8 cellular contexts compared by ENCODE assay signal in genomic region chr4:107721436-107722090, GRCh38. TPM values are rescaled to one million over a fixed set of nuclear protein-coding genes. Genes with fewer than 3 reads are reported as not detected.
DNase-seq lines count a peak whose midpoint lies in the region; ATAC-seq, FAIRE-seq and TF ChIP-seq lines count a peak whose summit lies in the region.

No MANE protein-coding gene starts in this region.

- CTCF ChIA-PET in CD8-positive, alpha-beta memory T cell (lab: Charles Lee): interaction anchor here (0.8 to 3.6 kb wide), 4 partner anchors 13 to 37 kb away, joined by 3 to 17 read pairs (median 10); no protein-coding TSS in a partner anchor
- CTCF ChIA-PET in PC-9 (lab: Charles Lee): no interaction called here

- no peak overlapping the region for H3K27ac ChIP-seq in CD8-positive, alpha-beta memory T cell (ENCODE audit: low read depth, low read length)
- no peak overlapping the region for H3K27ac ChIP-seq in PC-9
- no peak overlapping the region for H3K27ac ChIP-seq in left lung

- 0 out of 2 replicates have a peak, but pooled peaks cover 4% of the 10 kb centered on the region for H3K79me2 ChIP-seq in PC-9 (ENCODE audit: low read depth)

- peaks cover 5% of the 10 kb centered on the region; the same call in 1 of the 2 replicates for H3F3A ChIP-seq in PC-9 (ENCODE audit: insufficient read depth, low read depth)

- no peaks in the 10 kb centered on the region for H3K9me3 ChIP-seq in CD8-positive, alpha-beta memory T cell (ENCODE audit: low read length)
- H3K9me3 ChIP-seq in PC-9 (ENCODE audit: insufficient read depth, low read depth) (no peaks in the 10 kb centered on the region), left lung (no peaks in the 10 kb centered on the region)

- peak; percentile 25 to 71 (median 37) for DNase-seq in CD8-positive, alpha-beta memory T cell
- DNase-seq in PC-9: no peak
- peak; percentile 61 for DNase-seq in activated naive CD8-positive, alpha-beta T cell treated with anti-CD3 and anti-CD28 coated beads for 36 hours
- DNase-seq in left lung: peak in 1 of 2 donors; percentile 77
- no peak for DNase-seq in urothelium cell line (ENCODE audit: low spot score)

- peaks cover 20% of the 10 kb centered on the region for H3K4me1 ChIP-seq in CD8-positive, alpha-beta memory T cell (ENCODE audit: insufficient read depth, low read length)
- H3K4me1 ChIP-seq in PC-9 (replicated peaks; ENCODE audit: insufficient read depth) (peaks cover 10% of the 10 kb centered on the region), left lung (peaks cover 0 to 27% of the 10 kb centered on the region in 2 donors)

- TF ChIP-seq CTCF in PC-9 (conservative IDR thresholded peaks at IDR 0.05) (no peak), left lung (IDR thresholded peaks at IDR 0.05) (no peak)

- H3K27ac Mint-ChIP-seq in CD8-positive, alpha-beta memory T cell: peak overlapping the region; percentile 94 to 97 (median 96)
- H3K27ac Mint-ChIP-seq in activated naive CD8-positive, alpha-beta T cell treated with anti-CD3 and anti-CD28 coated beads for 36 hours: peak overlapping the region; percentile 91
- H3K27ac Mint-ChIP-seq in stimulated activated memory B cell treated with anti-CD40 and anti-IgM and Interleukin-4, amounts not matched to agents 10 μg/mL and 1 μg/mL and 100 μg/mL, for 72 hours: peak overlapping the region; percentile 83

- POLR2A ChIA-PET in CD8-positive, alpha-beta memory T cell (lab: Charles Lee): interaction anchor here (1.5 kb wide), 1 partner anchor 210 kb away, joined by 5 read pairs; the partner anchor contains the start of gene CYP2U1
- POLR2A ChIA-PET in PC-9 (lab: Charles Lee; ENCODE audit: unreplicated experiment): no interaction called here

- H3K4me1 Mint-ChIP-seq in CD8-positive, alpha-beta memory T cell: peaks cover 33 to 35% (median 33%) of the 10 kb centered on the region in 3 donors
- peaks cover 30% of the 10 kb centered on the region for H3K4me1 Mint-ChIP-seq in activated naive CD8-positive, alpha-beta T cell treated with anti-CD3 and anti-CD28 coated beads for 36 hours
- peaks cover 38% of the 10 kb centered on the region for H3K4me1 Mint-ChIP-seq in stimulated activated memory B cell treated with anti-CD40 and anti-IgM and Interleukin-4, amounts not matched to agents 10 μg/mL and 1 μg/mL and 100 μg/mL, for 72 hours

- H4K20me1 ChIP-seq in PC-9 (ENCODE audit: insufficient read depth): no peaks in the 10 kb centered on the region

- FAIRE-seq in urothelium cell line (lab: Jason Lieb, UNC): no peak

- intact Hi-C loops in PC-9 (cut with micrococcal nuclease; ENCODE audit: unreplicated experiment) (loop anchor here (2.0 kb wide), 1 partner anchor 269 kb away; no protein-coding TSS in a partner anchor), left lung (cut with DNase I) (no loop called here)

- no TSS peak for BruUV-seq in PC-9 (replicated peaks; lab: Mats Ljungman, UMichigan)

- H3K9me3 Mint-ChIP-seq in CD8-positive, alpha-beta memory T cell: no peaks in the 10 kb centered on the region
- no peaks in the 10 kb centered on the region for H3K9me3 Mint-ChIP-seq in activated naive CD8-positive, alpha-beta T cell treated with anti-CD3 and anti-CD28 coated beads for 36 hours
- H3K9me3 Mint-ChIP-seq in stimulated activated memory B cell treated with anti-CD40 and anti-IgM and Interleukin-4, amounts not matched to agents 10 μg/mL and 1 μg/mL and 100 μg/mL, for 72 hours: no peaks in the 10 kb centered on the region

- no peaks in the 10 kb centered on the region for H3K9me2 ChIP-seq in PC-9 (ENCODE audit: insufficient read depth)

- peak overlapping the region; percentile 96 to 99 (median 97) for H3K4me3 Mint-ChIP-seq in CD8-positive, alpha-beta memory T cell
- H3K4me3 Mint-ChIP-seq in activated naive CD8-positive, alpha-beta T cell treated with anti-CD3 and anti-CD28 coated beads for 36 hours: peak overlapping the region; percentile 92
- peak overlapping the region; percentile 94 for H3K4me3 Mint-ChIP-seq in stimulated activated memory B cell treated with anti-CD40 and anti-IgM and Interleukin-4, amounts not matched to agents 10 μg/mL and 1 μg/mL and 100 μg/mL, for 72 hours

- H3K4me3 ChIP-seq in CD8-positive, alpha-beta memory T cell (ENCODE audit: low read length): peak overlapping the region; percentile 96
- H3K4me3 ChIP-seq in PC-9: no peak overlapping the region; the same call in 1 of the 2 replicates
- peak overlapping the region; percentile 94 to 96 for H3K4me3 ChIP-seq in left lung

- H2AFZ ChIP-seq in PC-9: no peak overlapping the region; the same call in 1 of the 2 replicates

- no peak for ATAC-seq in left lung
- no peak for ATAC-seq in stimulated activated memory B cell treated with anti-CD40 and anti-IgM and Interleukin-4, amounts not matched to agents 10 μg/mL and 1 μg/mL and 100 μg/mL, for 72 hours
- ATAC-seq in HG02642 (IDR thresholded peaks at IDR 0.05; ENCODE audit: poor library complexity, unreplicated experiment): no peak
- no peak for ATAC-seq in GM21529 (IDR thresholded peaks at IDR 0.05; ENCODE audit: unreplicated experiment)

- peak overlapping the region; percentile 80; the same call in 1 of the 2 replicates for H3K4me2 ChIP-seq in PC-9

- peaks cover 0 to 11% (median 0%) of the 10 kb centered on the region in 3 donors for H3K36me3 Mint-ChIP-seq in CD8-positive, alpha-beta memory T cell
- H3K36me3 Mint-ChIP-seq in activated naive CD8-positive, alpha-beta T cell treated with anti-CD3 and anti-CD28 coated beads for 36 hours: peaks cover 2% of the 10 kb centered on the region
- H3K36me3 Mint-ChIP-seq in stimulated activated memory B cell treated with anti-CD40 and anti-IgM and Interleukin-4, amounts not matched to agents 10 μg/mL and 1 μg/mL and 100 μg/mL, for 72 hours: peaks cover 12% of the 10 kb centered on the region

- H3K27me3 ChIP-seq in CD8-positive, alpha-beta memory T cell (ENCODE audit: insufficient read depth, low read length, poor library complexity, severe bottlenecking): no peaks in the 10 kb centered on the region
- H3K27me3 ChIP-seq in PC-9 (ENCODE audit: insufficient read depth, low read depth) (no peaks in the 10 kb centered on the region), left lung (no peaks in the 10 kb centered on the region)

- no peaks in the 10 kb centered on the region for H3K36me3 ChIP-seq in CD8-positive, alpha-beta memory T cell (ENCODE audit: insufficient read depth, low read length)
- no peaks in the 10 kb centered on the region for H3K36me3 ChIP-seq in PC-9 (ENCODE audit: low read depth)
- no peaks in the 10 kb centered on the region for H3K36me3 ChIP-seq in left lung

- no peaks in the 10 kb centered on the region for H3K27me3 Mint-ChIP-seq in CD8-positive, alpha-beta memory T cell
- no peaks in the 10 kb centered on the region for H3K27me3 Mint-ChIP-seq in activated naive CD8-positive, alpha-beta T cell treated with anti-CD3 and anti-CD28 coated beads for 36 hours
- H3K27me3 Mint-ChIP-seq in stimulated activated memory B cell treated with anti-CD40 and anti-IgM and Interleukin-4, amounts not matched to agents 10 μg/mL and 1 μg/mL and 100 μg/mL, for 72 hours: no peaks in the 10 kb centered on the region

RNA-seq across cellular contexts. Expression of gene PAPSS1, which starts 1.5 kb away (rescaled TPM):
- 10 to 100 TPM; 26.6 to 27.9 TPM for total RNA-seq in CD8-positive, alpha-beta memory T cell
- polyA plus RNA-seq in CD8-positive, alpha-beta memory T cell: 30.9 TPM
- total RNA-seq in PC-9 (2021) (18.8 and 26.8 TPM in 2 replicates), left lung (10 to 100 TPM; 57.5 to 60.8 TPM)
- total RNA-seq in activated naive CD8-positive, alpha-beta T cell treated with anti-CD3 and anti-CD28 coated beads for 36 hours: 10 to 100 TPM; 26.3 to 26.6 TPM

Comparison
In these comparisons a context has a peak if more than half of its experiments do, and no peak if none do; other contexts are left out.
1. DNase-seq: peak in CD8-positive, alpha-beta memory T cell (5 of 5) and activated naive CD8-positive, alpha-beta T cell treated with anti-CD3 and anti-CD28 coated beads for 36 hours (single experiment); none in PC-9 (0 of 2) and urothelium cell line (single experiment).
2. Peak in every context shown above with its lines, with median percentiles within 50 percentile points of each other: H3K27ac Mint-ChIP-seq and H3K4me3 Mint-ChIP-seq.